In the genomic region with DNA sequence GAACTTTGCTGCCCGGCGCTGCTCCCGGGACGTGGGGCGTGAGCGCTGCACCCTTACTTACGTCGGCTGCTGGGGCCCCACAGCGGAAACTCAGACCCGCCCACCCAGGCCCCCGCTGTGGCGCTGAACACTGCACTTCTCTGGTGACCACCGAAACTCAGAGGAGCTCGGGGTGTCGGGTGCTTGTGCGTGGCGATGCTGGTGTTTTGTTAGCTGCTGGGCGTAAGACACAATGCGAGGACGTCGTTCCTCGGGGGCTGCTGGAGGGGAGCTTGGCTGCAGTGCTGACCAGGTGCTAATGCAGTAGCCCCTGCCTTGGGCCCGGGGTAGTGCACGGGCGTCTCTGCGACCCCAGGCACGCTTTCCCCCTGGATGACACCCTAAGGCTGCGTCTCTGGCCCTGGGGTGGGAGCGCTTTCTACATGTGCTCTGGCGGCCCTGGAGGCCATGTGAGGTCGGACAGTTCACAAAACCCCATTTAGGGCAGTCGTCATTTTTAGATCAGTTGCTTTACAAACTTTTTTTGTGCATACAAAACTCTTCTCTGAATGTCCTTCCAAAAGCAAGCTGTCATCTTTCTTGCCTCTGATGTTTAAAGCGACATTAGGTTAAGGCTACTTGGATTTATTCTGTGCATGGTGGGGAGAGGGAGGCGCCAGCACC, we compare ENCODE assay signal across 1 cellular context.
TF ChIP-seq lines count a peak whose summit lies in the region.

No MANE protein-coding gene starts in this region.

TF ChIP-seq in liver, 16 proteins besides CTCF, POLR2A, EP300 and RAD21 (continued from another document):
- TF ChIP-seq GABPA (IDR thresholded peaks at IDR 0.05 in 1 of 2, conservative IDR thresholded peaks at IDR 0.05 in 1 of 2) (no peak), HNF4A (conservative IDR thresholded peaks at IDR 0.05) (no peak), HNF4G (IDR thresholded peaks at IDR 0.05) (no peak), YY1 (IDR thresholded peaks at IDR 0.05) (no peak), SP1 (IDR thresholded peaks at IDR 0.05) (no peak), FOXA1 (IDR thresholded peaks at IDR 0.05) (no peak), RXRA (IDR thresholded peaks at IDR 0.05) (no peak), TAF1 (conservative IDR thresholded peaks at IDR 0.05) (no peak), EGR1 (IDR thresholded peaks at IDR 0.05; ENCODE audit: low read depth in 2 of 2) (no peak)
- TF ChIP-seq, protein P1, sequence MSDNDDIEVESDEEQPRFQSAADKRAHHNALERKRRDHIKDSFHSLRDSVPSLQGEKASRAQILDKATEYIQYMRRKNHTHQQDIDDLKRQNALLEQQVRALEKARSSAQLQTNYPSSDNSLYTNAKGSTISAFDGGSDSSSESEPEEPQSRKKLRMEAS (IDR thresholded peaks at IDR 0.05): no peak
- TF ChIP-seq, protein P2, sequence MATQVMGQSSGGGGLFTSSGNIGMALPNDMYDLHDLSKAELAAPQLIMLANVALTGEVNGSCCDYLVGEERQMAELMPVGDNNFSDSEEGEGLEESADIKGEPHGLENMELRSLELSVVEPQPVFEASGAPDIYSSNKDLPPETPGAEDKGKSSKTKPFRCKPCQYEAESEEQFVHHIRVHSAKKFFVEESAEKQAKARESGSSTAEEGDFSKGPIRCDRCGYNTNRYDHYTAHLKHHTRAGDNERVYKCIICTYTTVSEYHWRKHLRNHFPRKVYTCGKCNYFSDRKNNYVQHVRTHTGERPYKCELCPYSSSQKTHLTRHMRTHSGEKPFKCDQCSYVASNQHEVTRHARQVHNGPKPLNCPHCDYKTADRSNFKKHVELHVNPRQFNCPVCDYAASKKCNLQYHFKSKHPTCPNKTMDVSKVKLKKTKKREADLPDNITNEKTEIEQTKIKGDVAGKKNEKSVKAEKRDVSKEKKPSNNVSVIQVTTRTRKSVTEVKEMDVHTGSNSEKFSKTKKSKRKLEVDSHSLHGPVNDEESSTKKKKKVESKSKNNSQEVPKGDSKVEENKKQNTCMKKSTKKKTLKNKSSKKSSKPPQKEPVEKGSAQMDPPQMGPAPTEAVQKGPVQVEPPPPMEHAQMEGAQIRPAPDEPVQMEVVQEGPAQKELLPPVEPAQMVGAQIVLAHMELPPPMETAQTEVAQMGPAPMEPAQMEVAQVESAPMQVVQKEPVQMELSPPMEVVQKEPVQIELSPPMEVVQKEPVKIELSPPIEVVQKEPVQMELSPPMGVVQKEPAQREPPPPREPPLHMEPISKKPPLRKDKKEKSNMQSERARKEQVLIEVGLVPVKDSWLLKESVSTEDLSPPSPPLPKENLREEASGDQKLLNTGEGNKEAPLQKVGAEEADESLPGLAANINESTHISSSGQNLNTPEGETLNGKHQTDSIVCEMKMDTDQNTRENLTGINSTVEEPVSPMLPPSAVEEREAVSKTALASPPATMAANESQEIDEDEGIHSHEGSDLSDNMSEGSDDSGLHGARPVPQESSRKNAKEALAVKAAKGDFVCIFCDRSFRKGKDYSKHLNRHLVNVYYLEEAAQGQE (IDR thresholded peaks at IDR 0.05): no peak
